Comparison of ENCODE assay signal across 15 cellular contexts in genomic region chr5:16618138-16618897, GRCh38. TPM values are rescaled to one million over a fixed set of nuclear protein-coding genes. Genes with fewer than 3 reads are reported as not detected.
A peak's percentile ranks its signal among the peaks of the same experiment; 100 is the strongest.
DNase-seq lines count a peak whose midpoint lies in the region; ATAC-seq and TF ChIP-seq lines count a peak whose summit lies in the region.
"Had no signal": no experiment of that assay in that cellular context is flagged by ENCODE, and none has a peak within 500 bp of the region (broad histone marks: within the 10 kb centered on the region; RNA-seq: fewer than 3 reads in every experiment).

No MANE protein-coding gene starts in this region.

- no peaks in the 10 kb centered on the region for H4K20me1 ChIP-seq in smooth muscle cell (ENCODE audit: low read depth)

- H3K36me3 ChIP-seq in HEK293 (ENCODE audit: control insufficient read depth in 2 of 2, insufficient read depth in 1 of 2, low read length in 2 of 2) (peaks cover 0 to 4% of the 10 kb centered on the region in 2 experiments; a peak in 1 of 3 replicates), smooth muscle cell (ENCODE audit: low read depth) (no peaks in the 10 kb centered on the region)
- H3K36me3 ChIP-seq: adrenal gland had no signal

- ATAC-seq in activated CD4-positive, alpha-beta T cell treated with anti-CD3 and anti-CD28 coated beads for 36 hours = peak; percentile 1
- ATAC-seq in naive B cell (ENCODE audit: low read depth in 2 of 2) = peak; percentile 24 to 27

- H3K4me1 Mint-ChIP-seq in activated CD4-positive, alpha-beta T cell treated with anti-CD3 and anti-CD28 coated beads for 36 hours = peaks cover 15% of the 10 kb centered on the region
- H3K4me1 Mint-ChIP-seq in naive B cell = peaks cover 10 to 14% (median 12%) of the 10 kb centered on the region in 3 donors

- H3K4me3 ChIP-seq in HEK293 (ENCODE audit: low read depth, low read length) = no peak overlapping the region
- no peak overlapping the region for H3K4me3 ChIP-seq in smooth muscle cell
- H3K4me3 ChIP-seq: adrenal gland had no signal

- H3K9me3 ChIP-seq in HEK293 (ENCODE audit: control insufficient read depth, insufficient read depth, low read depth, low read length) (no peaks in the 10 kb centered on the region), smooth muscle cell (replicated peaks; ENCODE audit: low read depth) (no peaks in the 10 kb centered on the region)
- H3K9me3 ChIP-seq: adrenal gland had no signal

- H3K27ac ChIP-seq in HEK293 (ENCODE audit: extremely low read depth, low read depth, low read length) = no peak overlapping the region
- no peak overlapping the region for H3K27ac ChIP-seq in smooth muscle cell (ENCODE audit: low read depth)
- H3K27ac ChIP-seq: adrenal gland had no signal

- H3K4me2 ChIP-seq in smooth muscle cell = no peak overlapping the region

- H2AFZ ChIP-seq in smooth muscle cell (ENCODE audit: low read depth) = no peak overlapping the region

- no peak overlapping the region for H3K4me3 Mint-ChIP-seq in activated CD4-positive, alpha-beta T cell treated with anti-CD3 and anti-CD28 coated beads for 36 hours
- H3K4me3 Mint-ChIP-seq in naive B cell = no peak overlapping the region
- H3K4me3 Mint-ChIP-seq: immature natural killer cell, memory B cell had no signal

- peaks cover 7% of the 10 kb centered on the region for H3K36me3 Mint-ChIP-seq in activated CD4-positive, alpha-beta T cell treated with anti-CD3 and anti-CD28 coated beads for 36 hours (ENCODE audit: low read depth)
- H3K36me3 Mint-ChIP-seq in naive B cell = no peaks in the 10 kb centered on the region
- H3K36me3 Mint-ChIP-seq: immature natural killer cell, memory B cell had no signal

- H3K27me3 Mint-ChIP-seq in activated CD4-positive, alpha-beta T cell treated with anti-CD3 and anti-CD28 coated beads for 36 hours = no peaks in the 10 kb centered on the region
- no peaks in the 10 kb centered on the region for H3K27me3 Mint-ChIP-seq in naive B cell

- H3K79me2 ChIP-seq in smooth muscle cell (ENCODE audit: low read depth) = no peaks in the 10 kb centered on the region

- 75% methylated on average over 10 of the region's 10 CpGs for WGBS in smooth muscle cell (ENCODE audit: low lambda C conversion rate)

- POLR2A ChIA-PET in activated CD4-positive, alpha-beta T cell treated with anti-CD3 and anti-CD28 coated beads for 36 hours (lab: Charles Lee) = interaction anchor here (0.7 to 2.1 kb wide), 2 partner anchors 8 to 55 kb away, joined by 7 to 21 read pairs; no protein-coding TSS in a partner anchor
- POLR2A ChIA-PET in HEK293 (lab: Yijun Ruan, JAX) = no interaction called here

- H3F3A ChIP-seq in smooth muscle cell (ENCODE audit: low read depth) = no peaks in the 10 kb centered on the region

- no peak overlapping the region for H3K27ac Mint-ChIP-seq in activated CD4-positive, alpha-beta T cell treated with anti-CD3 and anti-CD28 coated beads for 36 hours
- H3K27ac Mint-ChIP-seq in naive B cell = no peak overlapping the region
- H3K27ac Mint-ChIP-seq: immature natural killer cell, memory B cell had no signal

- CTCF ChIA-PET in activated CD4-positive, alpha-beta T cell treated with anti-CD3 and anti-CD28 coated beads for 36 hours (lab: Charles Lee) = interaction anchor here (0.7 to 2.2 kb wide), 3 partner anchors 9 to 150 kb away, joined by 3 to 12 read pairs (median 4); no protein-coding TSS in a partner anchor
- CTCF ChIA-PET in HEK293 (lab: Yijun Ruan, JAX) = interaction anchor here (1.1 kb wide), 1 partner anchor 66 kb away, joined by 3 read pairs; no protein-coding TSS in a partner anchor

- H3K9ac ChIP-seq in smooth muscle cell (ENCODE audit: low read depth) = no peak overlapping the region

- H3K4me1 ChIP-seq in HEK293 (ENCODE audit: control insufficient read depth, insufficient read depth, low read length) = peaks cover 22% of the 10 kb centered on the region
- H3K4me1 ChIP-seq in smooth muscle cell (ENCODE audit: low read depth) = peaks cover 3% of the 10 kb centered on the region

- DNase-seq in activated CD4-positive, alpha-beta T cell treated with anti-CD3 and anti-CD28 coated beads for 36 hours = no peak
- no peak for DNase-seq in activated CD4-positive, alpha-beta T cell treated with anti-CD3 and anti-CD28 coated beads, Interleukin-2, amount 50 U/mL, for 4 hours
- peak; percentile 65 for DNase-seq in NCI-H526 treated with DMSO at 0.1 percent for 48 hours (lab: John Stamatoyannopoulos, UW)
- peak; percentile 20 for DNase-seq in naive B cell
- no peak for DNase-seq in smooth muscle cell (lab: John Stamatoyannopoulos, UW; ENCODE audit: unreplicated experiment)
- no peak for DNase-seq in foreskin melanocyte
- no peak for DNase-seq in stimulated activated naive CD4-positive, alpha-beta T cell treated with Interleukin-2 at 50 U/mL for 16 hours (lab: John Stamatoyannopoulos, UW)
- DNase-seq: NCI-H774, RPMI8226, trophoblast cell had no signal

- TF ChIP-seq CTCF in HEK293 (tag by site-specific recombination; IDR thresholded peaks at IDR 0.05) (no peak), smooth muscle cell (IDR thresholded peaks at IDR 0.05; ENCODE audit: borderline replicate concordance, insufficient read depth, poor library complexity, severe bottlenecking) (no peak)

- intact Hi-C loops in activated CD4-positive, alpha-beta T cell treated with anti-CD3 and anti-CD28 coated beads for 36 hours (cut with DNase I, micrococcal nuclease) = loop anchor here in 1 of 2 experiments (5.0 kb wide), 1 partner anchor 39 kb away; no protein-coding TSS in a partner anchor

- no peaks in the 10 kb centered on the region for H3K9me3 Mint-ChIP-seq in activated CD4-positive, alpha-beta T cell treated with anti-CD3 and anti-CD28 coated beads for 36 hours (ENCODE audit: low read depth)
- H3K9me3 Mint-ChIP-seq in naive B cell = no peaks in the 10 kb centered on the region
- H3K9me3 Mint-ChIP-seq: immature natural killer cell, memory B cell had no signal

- peaks cover 30% of the 10 kb centered on the region for H3K27me3 ChIP-seq in smooth muscle cell (ENCODE audit: low read depth)

TF ChIP-seq in HEK293, 187 proteins besides CTCF, POLR2A, EP300 and RAD21 (continues in another document):
- TF ChIP-seq ZNF211 (tag by site-specific recombination; IDR thresholded peaks at IDR 0.05; ENCODE audit: low read depth) = no peak
- TF ChIP-seq ZNF768 (tag by site-specific recombination; IDR thresholded peaks at IDR 0.05) = no peak
- no peak for TF ChIP-seq ZBTB11 (tag by site-specific recombination; conservative IDR thresholded peaks at IDR 0.05; ENCODE audit: low read depth)
- 0 out of 2 replicates have a peak, but pooled peaks have one; percentile 31 for TF ChIP-seq YY1 (tag by site-specific recombination; IDR thresholded peaks at IDR 0.05)
- TF ChIP-seq ZNF146 (tag by site-specific recombination; IDR thresholded peaks at IDR 0.05) = no peak
- no peak for TF ChIP-seq ZNF776 (tag by site-specific recombination; IDR thresholded peaks at IDR 0.05; ENCODE audit: borderline replicate concordance)
- TF ChIP-seq EGR2 (tag by site-specific recombination; IDR thresholded peaks at IDR 0.05; ENCODE audit: low read depth) = no peak
- TF ChIP-seq ZFP41 (tag by site-specific recombination; IDR thresholded peaks at IDR 0.05; ENCODE audit: borderline replicate concordance) = no peak
- peak; percentile 62 for TF ChIP-seq GLIS1 (tag by site-specific recombination; IDR thresholded peaks at IDR 0.05)
- no peak for TF ChIP-seq ZBTB10 (tag by site-specific recombination; IDR thresholded peaks at IDR 0.05)
- no peak for TF ChIP-seq ZFP37 (tag by site-specific recombination; IDR thresholded peaks at IDR 0.05)

RNA-seq across cellular contexts. Expression of gene RETREG1, which starts 1.5 kb away (rescaled TPM):
- 10 to 100 TPM; 17.7 to 23.3 TPM for total RNA-seq in activated CD4-positive, alpha-beta T cell treated with anti-CD3 and anti-CD28 coated beads for 36 hours
- polyA plus RNA-seq in naive B cell (ENCODE audit: low read depth in 6 of 6) = 10 to 100 TPM in 5 of 6 donors, 1 to 10 TPM in 1; 7.0 to 55.3 (median 19.6) TPM
- total RNA-seq in smooth muscle cell = 0.90 and 4.4 TPM in 2 replicates
- 0.19 and 4.0 TPM in 2 replicates for polyA plus RNA-seq in smooth muscle cell
- total RNA-seq: glomerular endothelial cell had no signal

Comparison
In these comparisons a context has a peak if more than half of its experiments do, and no peak if none do; other contexts are left out.
1. DNase-seq: peak in NCI-H526 treated with DMSO at 0.1 percent for 48 hours (single experiment) and naive B cell (single experiment); none in activated CD4-positive, alpha-beta T cell treated with anti-CD3 and anti-CD28 coated beads for 36 hours (single experiment), activated CD4-positive, alpha-beta T cell treated with anti-CD3 and anti-CD28 coated beads, Interleukin-2, amount 50 U/mL, for 4 hours (0 of 2), smooth muscle cell (single experiment), foreskin melanocyte (single experiment) and stimulated activated naive CD4-positive, alpha-beta T cell treated with Interleukin-2 at 50 U/mL for 16 hours (single experiment).